ENCODE assay signal across 2 cellular contexts in genomic region chr15:31857194-31857593, GRCh38.
TF ChIP-seq lines count a peak whose summit lies in the region.

No MANE protein-coding gene starts in this region.

TF ChIP-seq in H1, 55 proteins besides CTCF, POLR2A, EP300 and RAD21 (continued from another document):
- no peak for TF ChIP-seq HDAC6 (IDR thresholded peaks at IDR 0.05; ENCODE audit: low read depth, low read length)
- TF ChIP-seq KDM5A (IDR thresholded peaks at IDR 0.05; ENCODE audit: low read length): no peak
- no peak for TF ChIP-seq ASH2L (IDR thresholded peaks at IDR 0.05; ENCODE audit: low read length)
- TF ChIP-seq GTF2F1 (IDR thresholded peaks at IDR 0.05; ENCODE audit: borderline replicate concordance, low read depth, low read length): no peak
- no peak for TF ChIP-seq TCF12 (IDR thresholded peaks at IDR 0.05; ENCODE audit: low read depth, low read length)
- TF ChIP-seq SAP30 (IDR thresholded peaks at IDR 0.05; ENCODE audit: insufficient read depth, insufficient replicate concordance, low read length): no peak
- no peak for TF ChIP-seq SIRT6 (IDR thresholded peaks at IDR 0.05; ENCODE audit: low read length)
- no peak for TF ChIP-seq ZNF274 (IDR thresholded peaks at IDR 0.05; ENCODE audit: borderline replicate concordance, extremely low read depth, low read length)
- TF ChIP-seq KDM4A (IDR thresholded peaks at IDR 0.05; ENCODE audit: low read depth, low read length, severe bottlenecking): no peak
- no peak for TF ChIP-seq SIN3A (conservative IDR thresholded peaks at IDR 0.05 in 1 of 2, IDR thresholded peaks at IDR 0.05 in 1 of 2; ENCODE audit: low read depth in 1 of 2, low read length in 2 of 2)
- no peak for TF ChIP-seq BRCA1 (IDR thresholded peaks at IDR 0.05; ENCODE audit: low read depth, low read length)
- no peak for TF ChIP-seq EZH2 (IDR thresholded peaks at IDR 0.05; ENCODE audit: low read depth, low read length, severe bottlenecking)
- TF ChIP-seq POLR2AphosphoS5 (IDR thresholded peaks at IDR 0.05; ENCODE audit: low read depth, low read length): no peak

TF ChIP-seq in HEK293T, 16 proteins besides CTCF, POLR2A, EP300 and RAD21 (continued from another document):
- no peak for TF ChIP-seq NFRKB (IDR thresholded peaks at IDR 0.05)
- TF ChIP-seq ELF4 (IDR thresholded peaks at IDR 0.05): no peak
- no peak for TF ChIP-seq BHLHE40 (IDR thresholded peaks at IDR 0.05; ENCODE audit: borderline replicate concordance)
- no peak for TF ChIP-seq HDGF (IDR thresholded peaks at IDR 0.05; ENCODE audit: borderline replicate concordance)
- TF ChIP-seq FOXA1 (IDR thresholded peaks at IDR 0.05): no peak
- TF ChIP-seq SP1 (IDR thresholded peaks at IDR 0.05): no peak
